Comparison of ENCODE assay signal across 17 cellular contexts in genomic region chr13:26025196-26025595, GRCh38. TPM values are rescaled to one million over a fixed set of nuclear protein-coding genes. Genes with fewer than 3 reads are reported as not detected.
DNase-seq lines count a peak whose midpoint lies in the region; ATAC-seq and TF ChIP-seq lines count a peak whose summit lies in the region.
"Had no signal": no experiment of that assay in that cellular context is flagged by ENCODE, and none has a peak within 500 bp of the region (broad histone marks: within the 10 kb centered on the region; RNA-seq: fewer than 3 reads in every experiment).

No MANE protein-coding gene starts in this region.

- peak overlapping the region; percentile 0 for H3K27ac Mint-ChIP-seq in chondrocyte (ENCODE audit: unreplicated experiment)
- H3K27ac Mint-ChIP-seq in nephron progenitor cell, result peak overlapping the region; percentile 97
- H3K27ac Mint-ChIP-seq: stimulated activated naive CD8-positive, alpha-beta T cell treated with anti-CD3 and anti-CD28 coated beads, Interleukin-15, amount 100 ng/mL, for 72 hours had no signal

- H3K27me3 Mint-ChIP-seq in chondrocyte (ENCODE audit: low read depth), result no peaks in the 10 kb centered on the region
- peaks cover 14% of the 10 kb centered on the region for H3K27me3 Mint-ChIP-seq in nephron progenitor cell (ENCODE audit: low read depth, poor library complexity)
- H3K27me3 Mint-ChIP-seq: stimulated activated naive CD8-positive, alpha-beta T cell treated with anti-CD3 and anti-CD28 coated beads, Interleukin-15, amount 100 ng/mL, for 72 hours had no signal

- H3K9me3 Mint-ChIP-seq in chondrocyte (ENCODE audit: low read depth), result no peaks in the 10 kb centered on the region
- H3K9me3 Mint-ChIP-seq in nephron progenitor cell, result peaks cover 7% of the 10 kb centered on the region

- ATAC-seq in HG03159 (IDR thresholded peaks at IDR 0.05; ENCODE audit: unreplicated experiment) (no peak), GM19397 (IDR thresholded peaks at IDR 0.05; ENCODE audit: unreplicated experiment) (no peak)
- ATAC-seq: A549; K562; stimulated activated naive CD8-positive, alpha-beta T cell treated with anti-CD3 and anti-CD28 coated beads, Interleukin-15, amount 100 ng/mL, for 72 hours had no signal

- peaks cover 60% of the 10 kb centered on the region for H3K4me1 Mint-ChIP-seq in chondrocyte (ENCODE audit: low read depth)
- H3K4me1 Mint-ChIP-seq in nephron progenitor cell, result peaks cover 92% of the 10 kb centered on the region

- DNase-seq in NCI-H82 (lab: John Stamatoyannopoulos, UW) (peak; percentile 35), NCI-H82 treated with DMSO at 0.1 percent for 48 hours (lab: John Stamatoyannopoulos, UW; ENCODE audit: unreplicated experiment) (no peak), chondrocyte (ENCODE audit: low spot score) (no peak), nephron progenitor cell (no peak), ureter (ENCODE audit: low spot score) (no peak), middle frontal gyrus (ENCODE audit: extremely low spot score, low spot score) (no peak)
- DNase-seq: activated T-cell treated with anti-CD3 and anti-CD28 coated beads for 4 hours; cerebellar nuclear complex; left ventricle myocardium superior; NCI-H2029; NCI-H526 treated with DMSO at 0.1 percent for 48 hours; stimulated activated naive CD8-positive, alpha-beta T cell treated with anti-CD3 and anti-CD28 coated beads, Interleukin-15, amount 100 ng/mL, for 72 hours had no signal

- TF ChIP-seq CTCF in chondrocyte (IDR thresholded peaks at IDR 0.05) (no peak), nephron progenitor cell (IDR thresholded peaks at IDR 0.05) (no peak)

- H3K4me3 Mint-ChIP-seq in chondrocyte (ENCODE audit: unreplicated experiment) (no peak overlapping the region), nephron progenitor cell (peak overlapping the region; percentile 31)
- H3K4me3 Mint-ChIP-seq: stimulated activated naive CD8-positive, alpha-beta T cell treated with anti-CD3 and anti-CD28 coated beads, Interleukin-15, amount 100 ng/mL, for 72 hours had no signal

- H3K36me3 Mint-ChIP-seq in chondrocyte (ENCODE audit: low read depth) (no peaks in the 10 kb centered on the region), nephron progenitor cell (ENCODE audit: low read depth) (peaks cover 3% of the 10 kb centered on the region)

RNA-seq across cellular contexts. Expression of gene SHISA2, which starts 26.6 kb away (rescaled TPM):
- total RNA-seq in chondrocyte, result 59.5 to 115 TPM (median 113 TPM) in 3 replicates
- total RNA-seq in ureter, result 0.21 TPM
- total RNA-seq: K562, OCI-LY7 had no signal

Comparison
In these comparisons a context has a peak if more than half of its experiments do, and no peak if none do; other contexts are left out.
1. RNA of gene SHISA2, which starts 26.6 kb away (total RNA-seq): 59.5 to 115 TPM in chondrocyte; 0.21 TPM in ureter (single experiment); every median in the first group is over 10 times any median in the second.